Comparison of ENCODE assay signal across 17 cellular contexts in genomic region chr4:41865306-41865980, GRCh38.
DNase-seq lines count a peak whose midpoint lies in the region; ATAC-seq and TF ChIP-seq lines count a peak whose summit lies in the region.
"Had no signal": no experiment of that assay in that cellular context is flagged by ENCODE, and none has a peak within 500 bp of the region (broad histone marks: within the 10 kb centered on the region; RNA-seq: fewer than 3 reads in every experiment).

No MANE protein-coding gene starts in this region.

- H3K4me1 Mint-ChIP-seq in GM23338 = peaks cover 39% of the 10 kb centered on the region

- TF ChIP-seq CTCF in GM23338 (conservative IDR thresholded peaks at IDR 0.05; ENCODE audit: low read depth in 2 of 2) (no peak), RWPE2 (IDR thresholded peaks at IDR 0.05; ENCODE audit: poor library complexity, severe bottlenecking) (no peak), retinal pigment epithelial cell (conservative IDR thresholded peaks at IDR 0.05; ENCODE audit: low read depth, low read length) (no peak)

- peak overlapping the region; percentile 70 for H3K4me3 Mint-ChIP-seq in GM23338
- H3K4me3 Mint-ChIP-seq: stimulated activated naive CD8-positive, alpha-beta T cell treated with anti-CD3 and anti-CD28 coated beads, Interleukin-15, Interleukin-2, amounts not matched to agents 100 ng/mL and 50 ng/mL, for 24 hours had no signal

- H2AFZ ChIP-seq in GM23338 = no peak overlapping the region

- no peak overlapping the region for H3K9ac ChIP-seq in iPS-15b (ENCODE audit: low read depth, low read length)

- H3K27ac ChIP-seq in GM23338 (ENCODE audit: low read depth) = no peak overlapping the region
- H3K27ac ChIP-seq in RWPE2 (ENCODE audit: poor library complexity, severe bottlenecking) = no peak overlapping the region
- H3K27ac ChIP-seq: sigmoid colon had no signal

- H4K20me1 ChIP-seq in GM23338 (replicated peaks; ENCODE audit: insufficient read depth) = peaks cover 20% of the 10 kb centered on the region

- H3K4me1 ChIP-seq in GM23338 (ENCODE audit: insufficient read depth) (peaks cover 51% of the 10 kb centered on the region), RWPE2 (ENCODE audit: insufficient read depth, poor library complexity, severe bottlenecking) (no peaks in the 10 kb centered on the region), iPS-15b (ENCODE audit: control insufficient read depth, insufficient read depth, low read length) (peaks cover 8% of the 10 kb centered on the region)

- H3F3A ChIP-seq in GM23338 (replicated peaks; ENCODE audit: low read depth) = peaks cover 7% of the 10 kb centered on the region; the same call in 1 of the 2 replicates

- H3K9me3 Mint-ChIP-seq in GM23338 = no peaks in the 10 kb centered on the region
- H3K9me3 Mint-ChIP-seq: stimulated activated naive CD8-positive, alpha-beta T cell treated with anti-CD3 and anti-CD28 coated beads, Interleukin-15, Interleukin-2, amounts not matched to agents 100 ng/mL and 50 ng/mL, for 24 hours had no signal

- H3K27me3 Mint-ChIP-seq in GM23338 (ENCODE audit: insufficient read depth, low read depth, poor library complexity) = peaks cover 74% of the 10 kb centered on the region

- peak; percentile 41 for ATAC-seq in GM23338
- ATAC-seq in RWPE2 (ENCODE audit: low read depth) = peak; percentile 36; the same call in 2 of the 3 replicates
- ATAC-seq in HG03439 (IDR thresholded peaks at IDR 0.05; ENCODE audit: unreplicated experiment) = no peak
- ATAC-seq: HCT116, Panc1 had no signal

- DNase-seq in GM23338 (ENCODE audit: low spot score) (peak; percentile 69), RWPE2 (ENCODE audit: low spot score) (no peak), retinal pigment epithelial cell (ENCODE audit: low read depth) (peak; percentile 11), DMS 273 treated with DMSO at 0.1 percent for 48 hours (lab: John Stamatoyannopoulos, UW) (no peak)
- DNase-seq in activated effector memory CD4-positive, alpha-beta T cell treated with anti-CD3 and anti-CD28 coated beads, Interleukin-2, amount 50 U/mL, for 16 hours = no peak
- DNase-seq: activated CD4-positive, alpha-beta T cell treated with anti-CD3 and anti-CD28 coated beads for 1 hour; anterior cingulate cortex; CD4-positive, CD25-positive, alpha-beta regulatory T cell; foreskin melanocyte; naive B cell; NCI-H1105; sigmoid colon had no signal

- H3K27ac Mint-ChIP-seq in GM23338 = no peak overlapping the region
- H3K27ac Mint-ChIP-seq: CD4-positive, CD25-positive, alpha-beta regulatory T cell; stimulated activated naive CD8-positive, alpha-beta T cell treated with anti-CD3 and anti-CD28 coated beads, Interleukin-15, Interleukin-2, amounts not matched to agents 100 ng/mL and 50 ng/mL, for 24 hours had no signal

- no peaks in the 10 kb centered on the region for H3K9me2 ChIP-seq in GM23338 (ENCODE audit: insufficient read depth)

- H3K4me3 ChIP-seq in GM23338 (peak overlapping the region; percentile 51), RWPE2 (ENCODE audit: severe bottlenecking) (no peak overlapping the region), iPS-15b (ENCODE audit: low read depth, low read length) (peak overlapping the region; percentile 24), retinal pigment epithelial cell (ENCODE audit: low read length) (no peak overlapping the region)
- H3K4me3 ChIP-seq: sigmoid colon had no signal

- no peaks in the 10 kb centered on the region for H3K79me2 ChIP-seq in GM23338 (replicated peaks; ENCODE audit: insufficient read depth)

- H3K27me3 ChIP-seq in GM23338 (ENCODE audit: insufficient read depth) (peaks cover 96% of the 10 kb centered on the region), RWPE2 (ENCODE audit: insufficient read depth, poor library complexity, severe bottlenecking) (peaks cover 88% of the 10 kb centered on the region), iPS-15b (ENCODE audit: control insufficient read depth, insufficient read depth, low read length) (peaks cover 95% of the 10 kb centered on the region)

- H3K9me3 ChIP-seq in RWPE2 (ENCODE audit: severe bottlenecking) (no peaks in the 10 kb centered on the region), iPS-15b (ENCODE audit: control insufficient read depth, insufficient read depth, low read length) (no peaks in the 10 kb centered on the region)
- H3K9me3 ChIP-seq: sigmoid colon had no signal

- H3K36me3 Mint-ChIP-seq in GM23338 (ENCODE audit: low read depth) = no peaks in the 10 kb centered on the region
- H3K36me3 Mint-ChIP-seq: CD4-positive, CD25-positive, alpha-beta regulatory T cell; naive B cell had no signal

- no peaks in the 10 kb centered on the region for H3K36me3 ChIP-seq in GM23338 (ENCODE audit: insufficient read depth)
- no peaks in the 10 kb centered on the region for H3K36me3 ChIP-seq in RWPE2 (ENCODE audit: low read depth)
- no peaks in the 10 kb centered on the region for H3K36me3 ChIP-seq in iPS-15b (ENCODE audit: control insufficient read depth, insufficient read depth, low read length)
- H3K36me3 ChIP-seq: sigmoid colon had no signal

- peak overlapping the region; percentile 82 for H3K4me2 ChIP-seq in GM23338

TF ChIP-seq in GM23338, 12 proteins besides CTCF, POLR2A, EP300 and RAD21:
- TF ChIP-seq, protein P1, sequence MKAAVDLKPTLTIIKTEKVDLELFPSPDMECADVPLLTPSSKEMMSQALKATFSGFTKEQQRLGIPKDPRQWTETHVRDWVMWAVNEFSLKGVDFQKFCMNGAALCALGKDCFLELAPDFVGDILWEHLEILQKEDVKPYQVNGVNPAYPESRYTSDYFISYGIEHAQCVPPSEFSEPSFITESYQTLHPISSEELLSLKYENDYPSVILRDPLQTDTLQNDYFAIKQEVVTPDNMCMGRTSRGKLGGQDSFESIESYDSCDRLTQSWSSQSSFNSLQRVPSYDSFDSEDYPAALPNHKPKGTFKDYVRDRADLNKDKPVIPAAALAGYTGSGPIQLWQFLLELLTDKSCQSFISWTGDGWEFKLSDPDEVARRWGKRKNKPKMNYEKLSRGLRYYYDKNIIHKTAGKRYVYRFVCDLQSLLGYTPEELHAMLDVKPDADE (IDR thresholded peaks at IDR 0.05) = no peak
- TF ChIP-seq ZNF114 (CRISPR knock-in tag; IDR thresholded peaks at IDR 0.05) = no peak
- TF ChIP-seq EZH2phosphoT487 (IDR thresholded peaks at IDR 0.05; ENCODE audit: unreplicated experiment) = peak; percentile 32
- TF ChIP-seq EZH2 (IDR thresholded peaks at IDR 0.05; ENCODE audit: low read depth, unreplicated experiment) = peak; percentile 58

Comparison
In these comparisons a context has a peak if more than half of its experiments do, and no peak if none do; other contexts are left out.
1. DNase-seq: peak in GM23338 (single experiment) and retinal pigment epithelial cell (single experiment); none in RWPE2 (single experiment), activated effector memory CD4-positive, alpha-beta T cell treated with anti-CD3 and anti-CD28 coated beads, Interleukin-2, amount 50 U/mL, for 16 hours (single experiment) and DMS 273 treated with DMSO at 0.1 percent for 48 hours (single experiment).
2. H3K4me3 ChIP-seq: peak in GM23338 (single experiment) and iPS-15b (single experiment); none in RWPE2 (single experiment) and retinal pigment epithelial cell (single experiment).